Comparison of ENCODE assay signal across 8 cellular contexts in genomic region chr3:52897130-52898109, GRCh38. TPM values are rescaled to one million over a fixed set of nuclear protein-coding genes. Genes with fewer than 3 reads are reported as not detected.
DNase-seq lines count a peak whose midpoint lies in the region; ATAC-seq and TF ChIP-seq lines count a peak whose summit lies in the region.

TSS of gene STIMATE (minus strand) at chr3:52897548. CDS start at chr3:52897450, 98 bp downstream.

- intact Hi-C loops in activated CD4-positive, alpha-beta T cell treated with anti-CD3 and anti-CD28 coated beads for 36 hours (cut with DNase I, micrococcal nuclease), result loop anchor here (1.0 to 10.0 kb wide), 15 partner anchors 37 to 987 kb away; partner anchors contain the start of genes GLT8D1 (in 2 of the 2), ACTR8 (in 1 of the 2), DUSP7 (in 1 of the 2) and GNL3 (in 1 of the 2)

- H3K4me3 ChIP-seq in AG10803 (ENCODE audit: low read length) (peak within 1 kb of the TSS; percentile 67), choroid plexus epithelial cell (ENCODE audit: low read depth, low read length) (peak within 1 kb of the TSS; percentile 77)

- peak; percentile 95 for ATAC-seq in GM19025 (IDR thresholded peaks at IDR 0.05; ENCODE audit: low read depth, unreplicated experiment)
- ATAC-seq in HG03196 (IDR thresholded peaks at IDR 0.05; ENCODE audit: unreplicated experiment), result peak; percentile 88
- ATAC-seq in activated CD4-positive, alpha-beta T cell treated with anti-CD3 and anti-CD28 coated beads for 36 hours, result peak; percentile 82

- DNase-seq in AG10803 (ENCODE audit: low read depth) (peak; percentile 77), NCI-H460 (ENCODE audit: extremely low read depth, low read depth) (peak; percentile 63), choroid plexus epithelial cell (ENCODE audit: low read depth) (peak; percentile 75), kidney glomerular epithelial cell (lab: John Stamatoyannopoulos, UW) (peak; percentile 59)
- peak; percentile 91 for DNase-seq in activated CD4-positive, alpha-beta T cell treated with anti-CD3 and anti-CD28 coated beads for 36 hours
- peak; percentile 65 to 66 for DNase-seq in stimulated activated CD4-positive, alpha-beta T cell treated with anti-CD3 and anti-CD28 coated beads, Interleukin-1b, Interleukin-23, amount 100 ng/mL, for 1 hour (ENCODE audit: low read depth in 2 of 2)

- H3K9me3 Mint-ChIP-seq in activated CD4-positive, alpha-beta T cell treated with anti-CD3 and anti-CD28 coated beads for 36 hours (ENCODE audit: low read depth), result no peaks in the 10 kb centered on the region

- peaks cover 49% of the 10 kb centered on the region for H3K4me1 Mint-ChIP-seq in activated CD4-positive, alpha-beta T cell treated with anti-CD3 and anti-CD28 coated beads for 36 hours

- CTCF ChIA-PET in activated CD4-positive, alpha-beta T cell treated with anti-CD3 and anti-CD28 coated beads for 36 hours (lab: Charles Lee), result interaction anchor here (0.6 to 1.4 kb wide), 5 partner anchors 30 to 508 kb away, joined by 3 to 4 read pairs (median 3); no protein-coding TSS in a partner anchor

- H3K27me3 Mint-ChIP-seq in activated CD4-positive, alpha-beta T cell treated with anti-CD3 and anti-CD28 coated beads for 36 hours, result no peaks in the 10 kb centered on the region

- peak within 1 kb of the TSS; percentile 48 for H3K27ac Mint-ChIP-seq in activated CD4-positive, alpha-beta T cell treated with anti-CD3 and anti-CD28 coated beads for 36 hours

- TF ChIP-seq CTCF in AG10803 (conservative IDR thresholded peaks at IDR 0.05; ENCODE audit: low read length) (no peak; the same call in 1 of the 2 replicates), choroid plexus epithelial cell (conservative IDR thresholded peaks at IDR 0.05; ENCODE audit: low read depth, low read length) (no peak)

- peaks cover 3% of the 10 kb centered on the region for H3K36me3 Mint-ChIP-seq in activated CD4-positive, alpha-beta T cell treated with anti-CD3 and anti-CD28 coated beads for 36 hours (ENCODE audit: low read depth)

- POLR2A ChIA-PET in activated CD4-positive, alpha-beta T cell treated with anti-CD3 and anti-CD28 coated beads for 36 hours (lab: Charles Lee), result no interaction called here

- H3K4me3 Mint-ChIP-seq in activated CD4-positive, alpha-beta T cell treated with anti-CD3 and anti-CD28 coated beads for 36 hours, result peak within 1 kb of the TSS; percentile 81

RNA-seq across cellular contexts. Expression of gene STIMATE, which starts in this region (rescaled TPM):
- total RNA-seq in NCI-H460 (2014; rRNA removed; shearing (Covaris generic)), result 4.3 and 5.6 TPM in 2 replicates
- 22.9 and 31.7 TPM in 2 replicates for polyA plus RNA-seq in NCI-H460 (2014; cell fraction: nucleus; rRNA removed)
- 10 to 100 TPM; 12.0 to 17.1 TPM for total RNA-seq in activated CD4-positive, alpha-beta T cell treated with anti-CD3 and anti-CD28 coated beads for 36 hours

Comparison
In these comparisons a context has a peak if more than half of its experiments do, and no peak if none do; other contexts are left out.
1. Peak in every context shown above with its lines: DNase-seq, ATAC-seq and H3K4me3 ChIP-seq.